In genomic region chr5:50751064-50751657, GRCh38 we compare ENCODE assay signal across 7 cellular contexts.
A peak's percentile ranks its signal among the peaks of the same experiment; 100 is the strongest.
DNase-seq lines count a peak whose midpoint lies in the region; ATAC-seq and TF ChIP-seq lines count a peak whose summit lies in the region.

No MANE protein-coding gene starts in this region.

- H3K36me3 Mint-ChIP-seq in activated T-helper 17 cell treated with anti-CD3 and anti-CD28 coated beads, Interleukin-2, amount 50 U/mL, for 72 hours (ENCODE audit: low read depth) = peaks cover 28% of the 10 kb centered on the region

- 73 to 77% methylated on average over 5 of the region's 5 CpGs for WGBS in heart right ventricle, 2 donors
- WGBS in spleen, 5 donors = 71 to 77% (median 73%) methylated on average over 5 of the region's 5 CpGs

- peak overlapping the region; percentile 65 for H3K4me3 Mint-ChIP-seq in activated T-helper 17 cell treated with anti-CD3 and anti-CD28 coated beads, Interleukin-2, amount 50 U/mL, for 72 hours

- H3K27me3 Mint-ChIP-seq in activated T-helper 17 cell treated with anti-CD3 and anti-CD28 coated beads, Interleukin-2, amount 50 U/mL, for 72 hours = no peaks in the 10 kb centered on the region

- DNase-seq in DND-41 = peak; percentile 56
- peak; percentile 53 to 91 for DNase-seq in NCI-H526 (lab: John Stamatoyannopoulos, UW)
- peak in 1 of 2 donors; percentile 16 for DNase-seq in heart right ventricle
- DNase-seq in spleen = no peak

- H3K9ac ChIP-seq in DND-41 (ENCODE audit: low read depth, low read length) = no peak overlapping the region

- TF ChIP-seq POLR2A in spleen (IDR thresholded peaks at IDR 0.05) = no peak

- H2AFZ ChIP-seq in DND-41 (ENCODE audit: low read depth, low read length) = no peak overlapping the region

- peaks cover 3% of the 10 kb centered on the region; the same call in 1 of the 2 replicates for H3K36me3 ChIP-seq in DND-41 (ENCODE audit: insufficient read depth, low read length)
- H3K36me3 ChIP-seq in heart right ventricle = no peaks in the 10 kb centered on the region
- no peaks in the 10 kb centered on the region for H3K36me3 ChIP-seq in spleen

- no peaks in the 10 kb centered on the region for H3K9me3 ChIP-seq in DND-41 (ENCODE audit: insufficient read depth, low read length, severe bottlenecking)
- peaks cover 0 to 5% (median 0%) of the 10 kb centered on the region in 11 donors for H3K9me3 ChIP-seq in heart right ventricle
- H3K9me3 ChIP-seq in spleen = no peaks in the 10 kb centered on the region

- H3K4me2 ChIP-seq in DND-41 (ENCODE audit: insufficient read depth, low read length) = no peak overlapping the region

- ATAC-seq in DND-41 (ENCODE audit: insufficient read depth, low read depth) (peak; percentile 94), GM19043 (IDR thresholded peaks at IDR 0.05; ENCODE audit: low read depth, unreplicated experiment) (peak; percentile 80), HG03108 (IDR thresholded peaks at IDR 0.05; ENCODE audit: unreplicated experiment) (peak; percentile 74), heart right ventricle (peak in 5 of 8 donors; percentile 63 to 78 (median 66))
- peak; percentile 91 for ATAC-seq in activated T-helper 17 cell treated with anti-CD3 and anti-CD28 coated beads, Interleukin-2, amount 50 U/mL, for 72 hours (replicated peaks)

- peak overlapping the region; percentile 70 for H3K27ac Mint-ChIP-seq in activated T-helper 17 cell treated with anti-CD3 and anti-CD28 coated beads, Interleukin-2, amount 50 U/mL, for 72 hours

- peaks cover 35% of the 10 kb centered on the region for H3K4me1 Mint-ChIP-seq in activated T-helper 17 cell treated with anti-CD3 and anti-CD28 coated beads, Interleukin-2, amount 50 U/mL, for 72 hours

- H4K20me1 ChIP-seq in DND-41 (ENCODE audit: insufficient read depth, low read length) = no peaks in the 10 kb centered on the region

- H3K79me2 ChIP-seq in DND-41 (ENCODE audit: insufficient read depth, low read length) = peaks cover 56% of the 10 kb centered on the region

- H3K4me3 ChIP-seq in DND-41 (ENCODE audit: low read depth in 1 of 2, low read length in 2 of 2) = no peak overlapping the region
- H3K4me3 ChIP-seq in heart right ventricle = no peak overlapping the region
- no peak overlapping the region for H3K4me3 ChIP-seq in spleen

- intact Hi-C loops in heart right ventricle (cut with DNase I) (no loop called here), spleen (cut with DNase I; ENCODE audit: low total_unique reads) (no loop called here)

- H3K9me3 Mint-ChIP-seq in activated T-helper 17 cell treated with anti-CD3 and anti-CD28 coated beads, Interleukin-2, amount 50 U/mL, for 72 hours = no peaks in the 10 kb centered on the region

- H3K4me1 ChIP-seq in DND-41 (ENCODE audit: insufficient read depth, low read length) = peaks cover 43% of the 10 kb centered on the region
- H3K4me1 ChIP-seq in heart right ventricle = peaks cover 0 to 14% (median 0%) of the 10 kb centered on the region in 9 donors
- peaks cover 3 to 63% (median 27%) of the 10 kb centered on the region in 6 donors for H3K4me1 ChIP-seq in spleen

- H3K27me3 ChIP-seq in DND-41 (ENCODE audit: insufficient read depth, low read length, poor library complexity) (no peaks in the 10 kb centered on the region), heart right ventricle (no peaks in the 10 kb centered on the region), spleen (replicated peaks in 1 of 7) (no peaks in the 10 kb centered on the region)

- peak; percentile 89 for TF ChIP-seq CTCF in DND-41 (IDR thresholded peaks at IDR 0.05; ENCODE audit: borderline replicate concordance, extremely low read depth, low read length, poor library complexity, severe bottlenecking)
- peak; percentile 60 to 88 (median 76) for TF ChIP-seq CTCF in heart right ventricle (IDR thresholded peaks at IDR 0.05)
- TF ChIP-seq CTCF in spleen (IDR thresholded peaks at IDR 0.05 in 8 of 11, conservative IDR thresholded peaks at IDR 0.05 in 3 of 11) = peak; percentile 49 to 87 (median 77)

- H3K27ac ChIP-seq in DND-41 (ENCODE audit: low read length) (no peak overlapping the region), heart right ventricle (no peak overlapping the region), spleen (peak overlapping the region in 1 of 8 donors; percentile 30)
